ENCODE assay signal across 8 cellular contexts in the genomic region with DNA sequence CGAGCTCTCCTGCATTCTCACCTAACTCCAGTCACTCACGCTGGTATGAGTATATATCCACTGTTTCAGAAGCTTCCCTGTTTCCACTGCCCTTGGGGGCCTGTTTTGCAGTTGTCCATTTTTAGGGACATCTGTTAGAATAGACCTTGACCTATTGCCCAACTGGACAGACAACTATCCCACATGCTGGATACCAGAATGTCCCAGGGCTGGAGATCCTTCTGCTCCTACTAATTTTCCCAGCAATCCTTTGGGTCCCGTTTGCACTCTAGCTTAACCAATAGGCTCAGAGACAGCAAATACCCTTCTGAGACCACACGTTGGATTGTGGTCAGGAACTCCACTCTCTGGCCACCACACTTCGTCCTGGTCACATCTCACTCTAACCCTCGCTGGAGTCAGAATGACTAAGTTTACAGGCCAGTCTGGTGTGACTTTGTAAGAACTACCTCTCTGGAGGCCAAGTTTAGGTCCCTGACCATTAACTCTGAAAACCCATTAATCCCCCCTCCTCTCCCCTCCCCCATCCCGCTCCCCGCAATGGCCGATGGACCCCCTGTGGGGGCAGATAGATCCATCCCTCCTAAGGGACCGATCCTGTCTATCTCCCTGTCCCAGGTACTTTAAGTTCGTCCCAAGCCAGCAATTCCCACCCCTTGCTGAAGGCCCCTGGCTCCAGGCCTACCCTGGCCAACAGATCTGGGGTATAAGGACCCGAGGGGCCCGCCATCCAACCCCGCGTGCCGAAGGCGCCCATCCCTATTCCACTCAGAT. TPM values are rescaled to one million over a fixed set of nuclear protein-coding genes. Genes with fewer than 3 reads are reported as not detected.
DNase-seq lines count a peak whose midpoint lies in the region; ATAC-seq and TF ChIP-seq lines count a peak whose summit lies in the region.

No MANE protein-coding gene starts in this region.

- peak overlapping the region; percentile 91 to 99 (median 96); a peak in 21 of 22 replicates for H3K9ac ChIP-seq in BLaER1 treated with 17β-estradiol and CSF1 and Interleukin-3, amounts not matched to agents 10 nM and 100 nM
- H3K9ac ChIP-seq in iPS-18a (ENCODE audit: low read length) = peak overlapping the region; percentile 89

- intact Hi-C loops in adrenal gland (cut with DNase I) = loop anchor here in 1 of 2 donors (2.0 kb wide), 1 partner anchor 33 kb away; no protein-coding TSS in a partner anchor

- peaks cover 0 to 2% (median 0%) of the 10 kb centered on the region in 11 experiments; a peak in 2 of 22 replicates for H3K36me3 ChIP-seq in BLaER1 treated with 17β-estradiol and CSF1 and Interleukin-3, amounts not matched to agents 10 nM and 100 nM
- H3K36me3 ChIP-seq in adrenal gland (replicated peaks in 1 of 2) = no peaks in the 10 kb centered on the region
- no peaks in the 10 kb centered on the region for H3K36me3 ChIP-seq in iPS-18a (ENCODE audit: control insufficient read depth, low read depth, low read length)

- H3K9me3 ChIP-seq in BLaER1 treated with 17β-estradiol and CSF1 and Interleukin-3, amounts not matched to agents 10 nM and 100 nM (replicated peaks in 1 of 11) = no peaks in the 10 kb centered on the region
- H3K9me3 ChIP-seq in adrenal gland (replicated peaks in 1 of 3) = no peaks in the 10 kb centered on the region
- H3K9me3 ChIP-seq in iPS-18a (ENCODE audit: control insufficient read depth, low read depth, low read length) = no peaks in the 10 kb centered on the region

- H3K4me1 Mint-ChIP-seq in stimulated activated effector memory CD8-positive, alpha-beta T cell treated with anti-CD3 and anti-CD28 coated beads, Interleukin-12 subunit alpha, Interleukin-12 subunit beta, amount 100 ng/mL, for 72 hours = peaks cover 57% of the 10 kb centered on the region

- H3K4me2 ChIP-seq in BLaER1 treated with 17β-estradiol and CSF1 and Interleukin-3, amounts not matched to agents 10 nM and 100 nM = peak overlapping the region; percentile 88 to 96 (median 91)

- TF ChIP-seq CTCF in HL-60 (IDR thresholded peaks at IDR 0.05; ENCODE audit: insufficient read depth, low read length) (no peak), adrenal gland (IDR thresholded peaks at IDR 0.05) (no peak)

- WGBS in adrenal gland, 4 donors = 25 to 30% (median 27%) methylated on average over 8 to 17 of the region's 17 CpGs

- peak overlapping the region; percentile 96 for H3K27ac Mint-ChIP-seq in stimulated activated effector memory CD8-positive, alpha-beta T cell treated with anti-CD3 and anti-CD28 coated beads, Interleukin-12 subunit alpha, Interleukin-12 subunit beta, amount 100 ng/mL, for 72 hours

- no peaks in the 10 kb centered on the region for H3K9me3 Mint-ChIP-seq in stimulated activated effector memory CD8-positive, alpha-beta T cell treated with anti-CD3 and anti-CD28 coated beads, Interleukin-12 subunit alpha, Interleukin-12 subunit beta, amount 100 ng/mL, for 72 hours

- peak overlapping the region; percentile 85 to 99 (median 90) for H3K4me3 ChIP-seq in BLaER1 treated with 17β-estradiol and CSF1 and Interleukin-3, amounts not matched to agents 10 nM and 100 nM
- H3K4me3 ChIP-seq in HL-60 (replicated peaks; ENCODE audit: insufficient read depth, low read length) = peak overlapping the region; percentile 75
- peak overlapping the region in 2 of 4 donors; percentile 74 to 90 for H3K4me3 ChIP-seq in adrenal gland
- H3K4me3 ChIP-seq in iPS-18a (ENCODE audit: low read length) = peak overlapping the region; percentile 82

- H4K20me1 ChIP-seq in BLaER1 treated with 17β-estradiol and CSF1 and Interleukin-3, amounts not matched to agents 10 nM and 100 nM = peaks cover 9 to 52% (median 26%) of the 10 kb centered on the region in 11 experiments; a peak in 16 of 22 replicates

- peaks cover 31 to 52% (median 45%) of the 10 kb centered on the region in 10 experiments for H3K4me1 ChIP-seq in BLaER1 treated with 17β-estradiol and CSF1 and Interleukin-3, amounts not matched to agents 10 nM and 100 nM
- peaks cover 9 to 17% of the 10 kb centered on the region in 2 donors for H3K4me1 ChIP-seq in adrenal gland (replicated peaks in 1 of 2)
- peaks cover 7% of the 10 kb centered on the region for H3K4me1 ChIP-seq in iPS-18a (ENCODE audit: control insufficient read depth, low read depth, low read length)

- H3K27me3 ChIP-seq in BLaER1 treated with 17β-estradiol and CSF1 and Interleukin-3, amounts not matched to agents 10 nM and 100 nM = no peaks in the 10 kb centered on the region
- H3K27me3 ChIP-seq in HL-60 (ENCODE audit: insufficient read depth, poor library complexity, severe bottlenecking) (no peaks in the 10 kb centered on the region), adrenal gland (no peaks in the 10 kb centered on the region), iPS-18a (ENCODE audit: control insufficient read depth, insufficient read depth, low read length) (no peaks in the 10 kb centered on the region)

- H3K36me3 Mint-ChIP-seq in stimulated activated effector memory CD8-positive, alpha-beta T cell treated with anti-CD3 and anti-CD28 coated beads, Interleukin-12 subunit alpha, Interleukin-12 subunit beta, amount 100 ng/mL, for 72 hours = peaks cover 30% of the 10 kb centered on the region

- peak overlapping the region; percentile 92 to 98 (median 94); a peak in 21 of 22 replicates for H3K27ac ChIP-seq in BLaER1 treated with 17β-estradiol and CSF1 and Interleukin-3, amounts not matched to agents 10 nM and 100 nM
- H3K27ac ChIP-seq in HL-60 (replicated peaks) (peak overlapping the region; percentile 6; the same call in 1 of the 2 replicates), adrenal gland (peak overlapping the region in 3 of 5 donors; percentile 35 to 87 (median 82)), iPS-18a (ENCODE audit: low read length) (no peak overlapping the region)

- no peak for ATAC-seq in stimulated activated effector memory CD8-positive, alpha-beta T cell treated with anti-CD3 and anti-CD28 coated beads, Interleukin-12 subunit alpha, Interleukin-12 subunit beta, amount 100 ng/mL, for 72 hours
- no peak for ATAC-seq in HG02759 (IDR thresholded peaks at IDR 0.05; ENCODE audit: unreplicated experiment)
- ATAC-seq in HG03439 (IDR thresholded peaks at IDR 0.05; ENCODE audit: unreplicated experiment) = no peak

- H3K4me3 Mint-ChIP-seq in stimulated activated effector memory CD8-positive, alpha-beta T cell treated with anti-CD3 and anti-CD28 coated beads, Interleukin-12 subunit alpha, Interleukin-12 subunit beta, amount 100 ng/mL, for 72 hours = peak overlapping the region; percentile 90

- no peak for TF ChIP-seq POLR2A in adrenal gland (IDR thresholded peaks at IDR 0.05)

- DNase-seq in HL-60 (ENCODE audit: low read depth in 1 of 2, low spot score in 1 of 2) (no peak), adrenal gland (peak in 2 of 7 donors; percentile 32 to 34), NCI-H1417 (lab: John Stamatoyannopoulos, UW) (no peak)
- DNase-seq in stimulated activated effector memory CD8-positive, alpha-beta T cell treated with anti-CD3 and anti-CD28 coated beads, Interleukin-12 subunit alpha, Interleukin-12 subunit beta, amount 100 ng/mL, for 72 hours (ENCODE audit: low spot score in 2 of 2) = peak in 1 of 2 donors; percentile 58

RNA-seq across cellular contexts. Expression of gene HMCES, which starts 35.5 kb away (rescaled TPM):
- 10 to 100 TPM; 17.3 to 39.7 (median 25.8) TPM for total RNA-seq in adrenal gland
- polyA plus RNA-seq in adrenal gland = 10 to 100 TPM; 16.0 to 29.4 (median 19.9) TPM
